ENCODE assay signal across 13 cellular contexts in genomic region chr10:101558206-101558605, GRCh38. TPM values are rescaled to one million over a fixed set of nuclear protein-coding genes. Genes with fewer than 3 reads are reported as not detected.
A peak's percentile ranks its signal among the peaks of the same experiment; 100 is the strongest.
DNase-seq lines count a peak whose midpoint lies in the region; ATAC-seq, FAIRE-seq and TF ChIP-seq lines count a peak whose summit lies in the region.
"Had no signal": no experiment of that assay in that cellular context is flagged by ENCODE, and none has a peak within 500 bp of the region (broad histone marks: within the 10 kb centered on the region; RNA-seq: fewer than 3 reads in every experiment).

No MANE protein-coding gene starts in this region.

- ATAC-seq in Panc1 (0 out of 2 replicates have a peak, but pooled peaks have one; percentile 32), HG03520 (IDR thresholded peaks at IDR 0.05; ENCODE audit: unreplicated experiment) (no peak), GM21717 (IDR thresholded peaks at IDR 0.05; ENCODE audit: unreplicated experiment) (no peak)
- ATAC-seq: lower lobe of right lung had no signal

- no peaks in the 10 kb centered on the region for H3K4me1 ChIP-seq in Panc1 (ENCODE audit: control insufficient read depth, insufficient read depth, low read length)
- H3K4me1 ChIP-seq: heart right ventricle, lower lobe of right lung had no signal

- DNase-seq in AG04450 (ENCODE audit: low read depth, low spot score), result no peak
- DNase-seq in GM12891 (ENCODE audit: insufficient read length, low spot score), result no peak
- DNase-seq in Panc1 (ENCODE audit: low read depth, low spot score), result no peak
- peak; percentile 11 for DNase-seq in epidermal melanocyte (ENCODE audit: insufficient read length, low spot score)
- DNase-seq in iPS-NIHi11 (ENCODE audit: low spot score), result no peak
- no peak for DNase-seq in D721Med (ENCODE audit: insufficient read length, low spot score)
- DNase-seq: GOT3, heart right ventricle, lower lobe of right lung, NCI-H446 had no signal

- H3K27me3 ChIP-seq in AG04450 (ENCODE audit: control insufficient read depth, insufficient read depth, low read length) (peaks cover 5% of the 10 kb centered on the region), Panc1 (ENCODE audit: control insufficient read depth, insufficient read depth, low read length) (no peaks in the 10 kb centered on the region)

- H3K9me3 ChIP-seq in AG04450 (ENCODE audit: control insufficient read depth, insufficient read depth, low read length) (no peaks in the 10 kb centered on the region), Panc1 (ENCODE audit: control insufficient read depth, insufficient read depth, low read depth, low read length) (no peaks in the 10 kb centered on the region)
- H3K9me3 ChIP-seq: heart right ventricle, lower lobe of right lung had no signal

- FAIRE-seq in GM12891 (lab: Jason Lieb, UNC) (peak; percentile 84), D721Med (lab: Jason Lieb, UNC) (no peak)

- CTCF ChIA-PET in AG04450 (lab: Charles Lee) (no interaction called here), Panc1 (lab: Charles Lee) (interaction anchor here (0.6 kb wide), 1 partner anchor 345 kb away, joined by 3 read pairs; no protein-coding TSS in a partner anchor)

- no peak for TF ChIP-seq POLR2A in GM12891 (IDR thresholded peaks at IDR 0.05; ENCODE audit: low read depth, low read length)

- no TSS peak for BruUV-seq in Panc1 (replicated peaks; lab: Mats Ljungman, UMichigan)

- TF ChIP-seq CTCF in AG04450 (IDR thresholded peaks at IDR 0.05; ENCODE audit: low read depth, low read length) (no peak), Panc1 (IDR thresholded peaks at IDR 0.05) (no peak), D721Med (IDR thresholded peaks at IDR 0.05; ENCODE audit: insufficient read depth, missing control alignments) (no peak)

- H3K4me3 ChIP-seq in AG04450 (ENCODE audit: low read depth, low read length) (no peak overlapping the region), Panc1 (ENCODE audit: low read depth in 2 of 2, low read length in 2 of 2) (no peak overlapping the region)
- H3K4me3 ChIP-seq: heart right ventricle, lower lobe of right lung had no signal

- intact Hi-C loops in Panc1 (cut with micrococcal nuclease; ENCODE audit: unreplicated experiment), result no loop called here

- H3K36me3 ChIP-seq in Panc1 (ENCODE audit: control insufficient read depth, insufficient read depth, low read length), result no peaks in the 10 kb centered on the region

- POLR2A ChIA-PET in AG04450 (lab: Yijun Ruan, JAX), result no interaction called here
- POLR2A ChIA-PET in Panc1 (lab: Charles Lee), result no interaction called here

- H3K27ac ChIP-seq in AG04450 (ENCODE audit: low read depth, low read length) (peak overlapping the region; percentile 2), Panc1 (ENCODE audit: low read length) (no peak overlapping the region)
- H3K27ac ChIP-seq: heart right ventricle, KMS-11, lower lobe of right lung had no signal

- in situ Hi-C loops in Panc1 (cut with HindIII; ENCODE audit: low pct_unique_long_range_greater_than_20kb, low sequenced_read_pairs), result no loop called here

TF ChIP-seq in GM12891, 5 proteins besides CTCF, POLR2A, EP300 and RAD21:
- no peak for TF ChIP-seq PAX5 (IDR thresholded peaks at IDR 0.05; ENCODE audit: insufficient read depth, low read length, severe bottlenecking)
- no peak for TF ChIP-seq POU2F2 (IDR thresholded peaks at IDR 0.05; ENCODE audit: low read depth, low read length)
- no peak for TF ChIP-seq SPI1 (IDR thresholded peaks at IDR 0.05; ENCODE audit: low read depth, low read length)
- TF ChIP-seq POLR2AphosphoS5 (IDR thresholded peaks at IDR 0.05; ENCODE audit: low read depth, low read length), result no peak
- TF ChIP-seq TAF1 (IDR thresholded peaks at IDR 0.05; ENCODE audit: low read depth, low read length), result no peak

RNA-seq across cellular contexts. Expression of gene POLL, which starts 29.9 kb away (rescaled TPM):
- polyA plus RNA-seq in AG04450 (2011; rRNA removed), result 14.8 and 16.4 TPM in 2 replicates
- 30.1 and 44.0 TPM in 2 replicates for polyA minus RNA-seq in AG04450 (2011; rRNA and poly(A)+ RNA removed)
- polyA plus RNA-seq in GM12891 (2012; ENCODE audit: low read depth, missing spikeins), result 16.4 TPM
- 36.1 TPM for total RNA-seq in Panc1 (2021; ENCODE audit: unreplicated experiment)
- 35.0 TPM for polyA plus RNA-seq in Panc1 (2012; ENCODE audit: insufficient read length)

RNA-seq across cellular contexts. Expression of gene DPCD, which starts 29.9 kb away (rescaled TPM):
- polyA plus RNA-seq in AG04450 (2011; rRNA removed), result 49.7 and 51.1 TPM in 2 replicates
- 17.0 and 20.1 TPM in 2 replicates for polyA minus RNA-seq in AG04450 (2011; rRNA and poly(A)+ RNA removed)
- 34.5 TPM for polyA plus RNA-seq in GM12891 (2012; ENCODE audit: low read depth, missing spikeins)
- 27.6 TPM for total RNA-seq in Panc1 (2021; ENCODE audit: unreplicated experiment)
- 52.1 TPM for polyA plus RNA-seq in Panc1 (2012; ENCODE audit: insufficient read length)
